Comparison of ENCODE assay signal across 12 cellular contexts in genomic region chr21:43782741-43783700, GRCh38. TPM values are rescaled to one million over a fixed set of nuclear protein-coding genes. Genes with fewer than 3 reads are reported as not detected.
A peak's percentile ranks its signal among the peaks of the same experiment; 100 is the strongest.
DNase-seq lines count a peak whose midpoint lies in the region; ATAC-seq and TF ChIP-seq lines count a peak whose summit lies in the region.
"Had no signal": no experiment of that assay in that cellular context is flagged by ENCODE, and none has a peak within 500 bp of the region (broad histone marks: within the 10 kb centered on the region; RNA-seq: fewer than 3 reads in every experiment).

No MANE protein-coding gene starts in this region.

- no peak for TF ChIP-seq CTCF in PC-9 (conservative IDR thresholded peaks at IDR 0.05)

- BruUV-seq in PC-9 (replicated peaks; lab: Mats Ljungman, UMichigan): no TSS peak

- H2AFZ ChIP-seq in PC-9: no peak overlapping the region

- H3K4me1 Mint-ChIP-seq in activated CD4-positive, alpha-beta T cell treated with anti-CD3 and anti-CD28 coated beads, Interleukin-2, amount 10 ng/mL, durations not matched to agents 24 days and 14 days: peaks cover 47% of the 10 kb centered on the region

- H3K9ac ChIP-seq in subcutaneous abdominal adipose tissue (ENCODE audit: low read length in 5 of 5): peak overlapping the region in 1 of 5 donors; percentile 16

- H3K9me3 Mint-ChIP-seq in activated CD4-positive, alpha-beta T cell treated with anti-CD3 and anti-CD28 coated beads, Interleukin-2, amount 10 ng/mL, durations not matched to agents 24 days and 14 days: no peaks in the 10 kb centered on the region

- peak overlapping the region; percentile 91 for H3K27ac Mint-ChIP-seq in activated CD4-positive, alpha-beta T cell treated with anti-CD3 and anti-CD28 coated beads, Interleukin-2, amount 10 ng/mL, durations not matched to agents 24 days and 14 days

- peak overlapping the region; percentile 87 for H3K4me2 ChIP-seq in PC-9

- DNase-seq in activated CD4-positive, alpha-beta T cell treated with anti-CD3 and anti-CD28 coated beads, Interleukin-2, amount 10 ng/mL, durations not matched to agents 24 days and 14 days: no peak
- DNase-seq in activated CD4-positive, alpha-beta T cell treated with anti-CD3 and anti-CD28 coated beads for 4 hours: no peak
- DNase-seq in PC-9: peak in 1 of 2 experiments; percentile 92
- no peak for DNase-seq in T1000 (lab: John Stamatoyannopoulos, UW)
- no peak for DNase-seq in SW480 (ENCODE audit: low spot score)
- DNase-seq: activated CD4-positive, alpha-beta T cell treated with anti-CD3 and anti-CD28 coated beads for 48 hours; NCI-H524 had no signal

- intact Hi-C loops in activated CD4-positive, alpha-beta T cell treated with anti-CD3 and anti-CD28 coated beads, Interleukin-2, amount 10 ng/mL, durations not matched to agents 24 days and 14 days (cut with micrococcal nuclease): loop anchor here (10.0 kb wide), 1 partner anchor 118 kb away; no protein-coding TSS in a partner anchor
- intact Hi-C loops in PC-9 (cut with micrococcal nuclease; ENCODE audit: unreplicated experiment): loop anchor here (10.0 kb wide), 1 partner anchor 128 kb away; the partner anchor contains the start of genes HSF2BP and RRP1B

- H3K4me1 ChIP-seq in PC-9 (replicated peaks; ENCODE audit: insufficient read depth) (peaks cover 65% of the 10 kb centered on the region), esophagus (ENCODE audit: control insufficient read depth in 2 of 2, insufficient read depth in 2 of 2, low read length in 1 of 2) (peaks cover 3 to 25% of the 10 kb centered on the region in 2 donors), subcutaneous abdominal adipose tissue (ENCODE audit: control insufficient read depth in 5 of 5, insufficient read depth in 5 of 5, low read length in 5 of 5) (peaks cover 2 to 27% (median 22%) of the 10 kb centered on the region in 5 donors)

- peak overlapping the region; percentile 100 for H3K27ac ChIP-seq in PC-9
- peak overlapping the region; percentile 93 to 98 for H3K27ac ChIP-seq in esophagus (ENCODE audit: low read depth in 2 of 2, low read length in 1 of 2)
- H3K27ac ChIP-seq in subcutaneous abdominal adipose tissue (ENCODE audit: low read depth, low read length): peak overlapping the region; percentile 61
- H3K27ac ChIP-seq: thoracic aorta had no signal

- CTCF ChIA-PET in PC-9 (lab: Charles Lee): no interaction called here

- H3K4me3 Mint-ChIP-seq in activated CD4-positive, alpha-beta T cell treated with anti-CD3 and anti-CD28 coated beads, Interleukin-2, amount 10 ng/mL, durations not matched to agents 24 days and 14 days: peak overlapping the region; percentile 70

- peaks cover 27% of the 10 kb centered on the region for H3K79me2 ChIP-seq in PC-9 (ENCODE audit: low read depth)

- peaks cover 1% of the 10 kb centered on the region for H3K36me3 Mint-ChIP-seq in activated CD4-positive, alpha-beta T cell treated with anti-CD3 and anti-CD28 coated beads, Interleukin-2, amount 10 ng/mL, durations not matched to agents 24 days and 14 days (ENCODE audit: low read depth)

- H3K9me3 ChIP-seq in PC-9 (ENCODE audit: insufficient read depth, low read depth): no peaks in the 10 kb centered on the region
- peaks cover 0 to 9% of the 10 kb centered on the region in 2 donors for H3K9me3 ChIP-seq in esophagus (ENCODE audit: control insufficient read depth in 2 of 2, insufficient read depth in 1 of 2, low read depth in 1 of 2, low read length in 1 of 2)
- no peaks in the 10 kb centered on the region for H3K9me3 ChIP-seq in subcutaneous abdominal adipose tissue (ENCODE audit: control insufficient read depth in 5 of 5, low read length in 5 of 5)
- H3K9me3 ChIP-seq: thoracic aorta had no signal

- WGBS in esophagus, 2 donors: 70 to 76% methylated on average over 17 of the region's 17 CpGs

- H3K36me3 ChIP-seq in PC-9 (ENCODE audit: low read depth) (no peaks in the 10 kb centered on the region), esophagus (ENCODE audit: control insufficient read depth in 2 of 2, insufficient read depth in 2 of 2, low read length in 1 of 2) (peaks cover 0 to 4% of the 10 kb centered on the region in 2 donors), subcutaneous abdominal adipose tissue (ENCODE audit: control insufficient read depth in 5 of 5, insufficient read depth in 5 of 5, low read length in 5 of 5) (no peaks in the 10 kb centered on the region)
- H3K36me3 ChIP-seq: thoracic aorta had no signal

- H3K27me3 ChIP-seq in PC-9 (ENCODE audit: insufficient read depth, low read depth) (no peaks in the 10 kb centered on the region), esophagus (ENCODE audit: control insufficient read depth in 1 of 2, insufficient read depth in 2 of 2, low read length in 2 of 2) (no peaks in the 10 kb centered on the region), subcutaneous abdominal adipose tissue (ENCODE audit: control insufficient read depth in 5 of 5, insufficient read depth in 4 of 5, low read length in 5 of 5) (no peaks in the 10 kb centered on the region)

- H4K20me1 ChIP-seq in PC-9 (ENCODE audit: insufficient read depth): no peaks in the 10 kb centered on the region

- no peaks in the 10 kb centered on the region for H3K27me3 Mint-ChIP-seq in activated CD4-positive, alpha-beta T cell treated with anti-CD3 and anti-CD28 coated beads, Interleukin-2, amount 10 ng/mL, durations not matched to agents 24 days and 14 days

- no peak for ATAC-seq in GM18502 (IDR thresholded peaks at IDR 0.05; ENCODE audit: poor library complexity, unreplicated experiment)
- ATAC-seq: SK-N-SH treated with all-trans-retinoic acid at 6 μM for 48 hours had no signal

- peaks cover 58% of the 10 kb centered on the region for H3F3A ChIP-seq in PC-9 (ENCODE audit: insufficient read depth, low read depth)

- H3K9me2 ChIP-seq in PC-9 (ENCODE audit: insufficient read depth): no peaks in the 10 kb centered on the region

- peak overlapping the region; percentile 42; the same call in 1 of the 2 replicates for H3K4me3 ChIP-seq in PC-9
- no peak overlapping the region for H3K4me3 ChIP-seq in esophagus (ENCODE audit: low read depth in 1 of 2, low read length in 2 of 2)
- no peak overlapping the region for H3K4me3 ChIP-seq in subcutaneous abdominal adipose tissue (ENCODE audit: low read depth in 1 of 5, low read length in 5 of 5)
- H3K4me3 ChIP-seq: thoracic aorta had no signal

- POLR2A ChIA-PET in PC-9 (lab: Charles Lee; ENCODE audit: unreplicated experiment): no interaction called here

RNA-seq across cellular contexts. Expression of gene RRP1, which starts 6.4 kb away (rescaled TPM):
- 94.4 and 99.4 TPM in 2 replicates for total RNA-seq in activated CD4-positive, alpha-beta T cell treated with anti-CD3 and anti-CD28 coated beads, Interleukin-2, amount 10 ng/mL, durations not matched to agents 24 days and 14 days
- total RNA-seq in PC-9 (2021): 24.9 and 28.0 TPM in 2 replicates
- 10 to 100 TPM; 21.0 to 22.5 TPM for polyA plus RNA-seq in esophagus

RNA-seq across cellular contexts. Expression of gene CSTB, which starts 6.9 kb away (rescaled TPM):
- total RNA-seq in activated CD4-positive, alpha-beta T cell treated with anti-CD3 and anti-CD28 coated beads, Interleukin-2, amount 10 ng/mL, durations not matched to agents 24 days and 14 days: 59.2 and 59.5 TPM in 2 replicates
- 88.5 and 136 TPM in 2 replicates for total RNA-seq in PC-9 (2021)
- polyA plus RNA-seq in esophagus: 1,000 to 10,000 TPM; 3,514 to 5,149 TPM
